Comparison of ENCODE assay signal across 9 cellular contexts in genomic region chr9:135282001-135282731, GRCh38.
DNase-seq lines count a peak whose midpoint lies in the region; ATAC-seq and TF ChIP-seq lines count a peak whose summit lies in the region.
"Had no signal": no experiment of that assay in that cellular context is flagged by ENCODE, and none has a peak within 500 bp of the region (broad histone marks: within the 10 kb centered on the region; RNA-seq: fewer than 3 reads in every experiment).

No MANE protein-coding gene starts in this region.

- no peak overlapping the region for H3K27ac ChIP-seq in epithelial cell of prostate

- no peak overlapping the region for H3K27ac Mint-ChIP-seq in glutamatergic neuron (ENCODE audit: unreplicated experiment)
- H3K27ac Mint-ChIP-seq: IgD-negative memory B cell had no signal

- DNase-seq in NCI-H524 (lab: John Stamatoyannopoulos, UW) (peak; percentile 99), NCI-H524 treated with DMSO at 0.1 percent for 48 hours (lab: John Stamatoyannopoulos, UW) (no peak), NCI-H460 (ENCODE audit: extremely low read depth, low read depth) (peak; percentile 7), epithelial cell of prostate (ENCODE audit: low read depth, low spot score) (peak; percentile 10), sciatic nerve (ENCODE audit: low spot score) (peak; percentile 69), AML-193 (lab: John Stamatoyannopoulos, UW) (no peak), glutamatergic neuron (no peak), GM10266 (ENCODE audit: extremely low spot score) (no peak)

- peaks cover 10% of the 10 kb centered on the region for H3K27me3 Mint-ChIP-seq in glutamatergic neuron (ENCODE audit: unreplicated experiment)

- intact Hi-C loops in sciatic nerve (cut with DNase I), result no loop called here

- TF ChIP-seq CTCF in glutamatergic neuron (IDR thresholded peaks at IDR 0.05; ENCODE audit: partially characterized antibody, unreplicated experiment) (no peak), GM10266 (IDR thresholded peaks at IDR 0.05; ENCODE audit: control insufficient read depth, insufficient read depth, low read depth, missing control alignments) (no peak)

- no peaks in the 10 kb centered on the region for H3K36me3 Mint-ChIP-seq in glutamatergic neuron (ENCODE audit: unreplicated experiment)
- H3K36me3 Mint-ChIP-seq: IgD-negative memory B cell had no signal

- H3K9me3 Mint-ChIP-seq in glutamatergic neuron (ENCODE audit: unreplicated experiment), result peaks cover 3% of the 10 kb centered on the region
- H3K9me3 Mint-ChIP-seq: IgD-negative memory B cell had no signal

- H3K4me3 Mint-ChIP-seq in glutamatergic neuron (ENCODE audit: unreplicated experiment), result no peak overlapping the region
- H3K4me3 Mint-ChIP-seq: IgD-negative memory B cell had no signal

- H3K4me1 Mint-ChIP-seq in glutamatergic neuron (ENCODE audit: low read depth, unreplicated experiment), result peaks cover 12% of the 10 kb centered on the region
- H3K4me1 Mint-ChIP-seq: IgD-negative memory B cell had no signal

- peak; percentile 68 for ATAC-seq in sciatic nerve

Comparison
In these comparisons a context has a peak if more than half of its experiments do, and no peak if none do; other contexts are left out.
1. DNase-seq: peak in NCI-H524 (2 of 2), NCI-H460 (single experiment), epithelial cell of prostate (single experiment) and sciatic nerve (single experiment); none in NCI-H524 treated with DMSO at 0.1 percent for 48 hours (single experiment), AML-193 (0 of 2), glutamatergic neuron (single experiment) and GM10266 (single experiment).